Comparison of ENCODE assay signal across 1 cellular context in genomic region chr15:89809093-89809786, GRCh38.
A peak's percentile ranks its signal among the peaks of the same experiment; 100 is the strongest.
TF ChIP-seq lines count a peak whose summit lies in the region.

No MANE protein-coding gene starts in this region.

TF ChIP-seq in HepG2, 621 proteins besides CTCF, POLR2A, EP300 and RAD21 (continued from another document and continues in another):
- TF ChIP-seq ZNF318 (CRISPR knock-in tag; IDR thresholded peaks at IDR 0.05) (no peak), TIGD3 (CRISPR knock-in tag; IDR thresholded peaks at IDR 0.05; ENCODE audit: borderline replicate concordance) (no peak), ZNF784 (CRISPR knock-in tag; IDR thresholded peaks at IDR 0.05; ENCODE audit: borderline replicate concordance) (no peak), ZNF441 (CRISPR knock-in tag; IDR thresholded peaks at IDR 0.05; ENCODE audit: borderline replicate concordance) (no peak), SP1 (IDR thresholded peaks at IDR 0.05) (no peak), SP1 (CRISPR knock-in tag; IDR thresholded peaks at IDR 0.05) (no peak), RFX3 (CRISPR knock-in tag; IDR thresholded peaks at IDR 0.05) (no peak), SIX1 (CRISPR knock-in tag; IDR thresholded peaks at IDR 0.05; ENCODE audit: borderline replicate concordance) (peak; percentile 74), RNF219 (CRISPR knock-in tag; IDR thresholded peaks at IDR 0.05) (no peak), TARDBP (CRISPR knock-in tag; IDR thresholded peaks at IDR 0.05) (peak; percentile 91), REPIN1 (CRISPR knock-in tag; IDR thresholded peaks at IDR 0.05; ENCODE audit: borderline replicate concordance, low read depth) (peak; percentile 58), MIXL1 (CRISPR knock-in tag; IDR thresholded peaks at IDR 0.05) (peak; percentile 21; the same call in 1 of the 2 replicates), MZF1 (CRISPR knock-in tag; IDR thresholded peaks at IDR 0.05; ENCODE audit: borderline replicate concordance) (no peak), ZBTB2 (CRISPR knock-in tag; IDR thresholded peaks at IDR 0.05; ENCODE audit: low read depth) (peak; percentile 25; the same call in 1 of the 2 replicates), ZBTB14 (CRISPR knock-in tag; IDR thresholded peaks at IDR 0.05) (no peak), MEF2D (CRISPR knock-in tag; IDR thresholded peaks at IDR 0.05) (peak; percentile 78), RORA (CRISPR knock-in tag; IDR thresholded peaks at IDR 0.05) (no peak), ATRX (CRISPR knock-in tag; IDR thresholded peaks at IDR 0.05; ENCODE audit: borderline replicate concordance) (no peak), HNRNPL (IDR thresholded peaks at IDR 0.05; ENCODE audit: low read depth, low read length) (peak; percentile 98), HMG20A (CRISPR knock-in tag; IDR thresholded peaks at IDR 0.05; ENCODE audit: borderline replicate concordance) (peak; percentile 56; the same call in 1 of the 2 replicates), ZNF609 (CRISPR knock-in tag; IDR thresholded peaks at IDR 0.05; ENCODE audit: borderline replicate concordance) (peak; percentile 93)
